Comparison of ENCODE assay signal across 8 cellular contexts in the genomic region with DNA sequence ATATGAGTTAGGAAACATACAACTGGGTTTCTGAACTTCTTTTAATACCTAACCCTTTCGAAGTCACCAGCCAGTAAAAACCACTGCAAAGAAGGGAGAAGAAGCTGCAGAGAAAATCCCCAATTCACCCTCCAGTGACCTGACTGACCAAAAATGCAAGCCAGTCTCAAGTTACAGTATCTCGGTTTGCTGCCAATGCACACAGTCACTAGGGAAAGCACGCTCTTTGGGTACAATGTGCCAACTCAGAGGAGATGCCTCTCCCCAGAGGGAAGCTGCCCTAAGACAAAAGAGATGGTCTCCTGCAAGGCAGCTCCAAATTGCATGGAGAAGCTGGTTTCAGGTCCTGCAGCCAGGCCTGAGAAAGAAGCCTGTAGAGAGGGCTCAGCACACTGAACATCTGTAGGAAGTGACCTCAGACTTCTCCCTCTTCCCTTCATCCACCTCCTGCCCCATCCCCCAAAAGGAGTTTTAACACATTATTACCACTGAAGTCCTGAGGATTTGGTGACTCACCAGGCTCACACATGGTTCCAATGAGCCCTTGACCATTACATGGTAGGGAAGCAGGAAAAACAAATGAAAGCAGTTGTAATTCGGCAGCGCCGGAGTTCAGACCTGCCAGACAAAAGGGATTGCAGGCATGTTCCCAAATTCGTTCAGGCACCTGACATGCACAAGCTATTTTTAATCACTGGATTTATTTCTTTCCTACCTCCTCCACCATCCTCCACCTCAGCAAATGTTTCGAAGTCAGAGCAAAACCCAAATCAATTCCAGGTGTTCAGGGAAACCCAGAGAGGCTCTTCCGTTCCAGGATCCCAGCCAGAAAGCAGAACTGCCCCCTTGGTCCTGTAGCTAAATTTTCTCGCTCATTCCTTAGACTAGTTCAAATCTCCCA.
A peak's percentile ranks its signal among the peaks of the same experiment; 100 is the strongest.
DNase-seq lines count a peak whose midpoint lies in the region; ATAC-seq, FAIRE-seq and TF ChIP-seq lines count a peak whose summit lies in the region.

No MANE protein-coding gene starts in this region.

- no peaks in the 10 kb centered on the region for H3K27me3 ChIP-seq in OCI-LY1 (ENCODE audit: insufficient read depth, low read length)

- H3F3A ChIP-seq in OCI-LY1 (ENCODE audit: insufficient read depth, low read length): no peaks in the 10 kb centered on the region

- no peak for TF ChIP-seq CTCF in OCI-LY1 (IDR thresholded peaks at IDR 0.05; ENCODE audit: low read length)

- FAIRE-seq in GM18507 (lab: Jason Lieb, UNC): peak; percentile 96

- H3K9me3 ChIP-seq in OCI-LY1 (ENCODE audit: low read length): no peaks in the 10 kb centered on the region

- peak overlapping the region; percentile 53 for H3K4me2 ChIP-seq in OCI-LY1 (ENCODE audit: low read length)

- peak; percentile 50 for ATAC-seq in HG02870 (IDR thresholded peaks at IDR 0.05; ENCODE audit: unreplicated experiment)

- peak; percentile 89 for DNase-seq in ACHN
- no peak for DNase-seq in GM18507 (ENCODE audit: extremely low spot score, insufficient read length, low read depth)
- peak; percentile 92 for DNase-seq in myocyte (ENCODE audit: low read depth)
- no peak for DNase-seq in OCI-M2 (lab: John Stamatoyannopoulos, UW; ENCODE audit: unreplicated experiment)
- no peak for DNase-seq in UCSD-AML1 (lab: John Stamatoyannopoulos, UW; ENCODE audit: unreplicated experiment)

- H3K27ac ChIP-seq in OCI-LY1 (ENCODE audit: low read depth, low read length, poor library complexity, severe bottlenecking) (peak overlapping the region; percentile 66), cingulate gyrus (ENCODE audit: low read depth, low read length) (peak overlapping the region; percentile 48)

- H4K20me1 ChIP-seq in OCI-LY1 (ENCODE audit: insufficient read depth, low read length): no peaks in the 10 kb centered on the region

- peak overlapping the region; percentile 13 for H3K4me3 ChIP-seq in OCI-LY1 (ENCODE audit: low read depth, low read length, poor library complexity, severe bottlenecking)

- H3K36me3 ChIP-seq in OCI-LY1 (ENCODE audit: insufficient read depth, low read length): peaks cover 70% of the 10 kb centered on the region; the same call in 1 of the 2 replicates

- peaks cover 100% of the 10 kb centered on the region for H3K79me2 ChIP-seq in OCI-LY1 (ENCODE audit: insufficient read depth, low read length)

- no peak overlapping the region for H2AFZ ChIP-seq in OCI-LY1 (ENCODE audit: low read length)

- in situ Hi-C loops in ACHN (cut with HindIII; ENCODE audit: low pct_ligation_motif_present, low pct_unique_long_range_greater_than_20kb, low sequenced_read_pairs): no loop called here

- no peaks in the 10 kb centered on the region for H3K9me2 ChIP-seq in OCI-LY1 (ENCODE audit: low read depth, low read length)

- H3K9ac ChIP-seq in OCI-LY1 (ENCODE audit: low read length): peak overlapping the region; percentile 29; the same call in 1 of the 2 replicates

- peaks cover 100% of the 10 kb centered on the region for H3K4me1 ChIP-seq in OCI-LY1 (ENCODE audit: insufficient read depth, low read length, severe bottlenecking)

Comparison
In these comparisons a context has a peak if more than half of its experiments do, and no peak if none do; other contexts are left out.
1. DNase-seq: peak in ACHN (single experiment) and myocyte (single experiment); none in GM18507 (single experiment), OCI-M2 (single experiment) and UCSD-AML1 (single experiment).